In the genomic region with DNA sequence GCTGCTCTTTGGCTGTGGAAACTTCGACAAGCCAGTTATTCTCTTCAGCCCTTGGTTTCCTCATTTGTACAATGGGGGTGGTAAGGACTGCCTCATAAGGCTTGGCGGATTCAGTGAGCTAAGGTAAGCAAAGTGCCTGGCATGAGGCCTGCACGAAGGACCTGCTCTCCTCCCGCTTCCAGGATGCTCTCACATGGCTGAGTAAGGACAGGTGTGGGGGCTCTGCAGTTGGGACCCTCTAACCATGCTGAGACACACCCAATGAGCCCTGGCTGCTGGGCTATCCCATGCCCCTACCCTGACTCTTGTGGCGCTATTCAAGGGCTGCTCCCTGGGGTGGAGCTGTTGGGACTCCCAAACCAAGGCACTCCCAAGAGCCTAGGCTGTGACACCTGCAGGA, we compare ENCODE assay signal across 6 cellular contexts. TPM values are rescaled to one million over a fixed set of nuclear protein-coding genes. Genes with fewer than 3 reads are reported as not detected.
"Had no signal": no experiment of that assay in that cellular context is flagged by ENCODE, and none has a peak within 500 bp of the region (broad histone marks: within the 10 kb centered on the region; RNA-seq: fewer than 3 reads in every experiment).

No MANE protein-coding gene starts in this region.

RNA-seq across cellular contexts. Expression of a gene that starts 8.8 kb away (rescaled TPM):
- total RNA-seq: K562, Peyer's patch, SJCRH30 had no signal
- polyA plus RNA-seq: K562 had no signal

RNA-seq across cellular contexts. Expression of a gene that starts 16.4 kb away (rescaled TPM):
- total RNA-seq: K562, M059J, PC-3, Peyer's patch, SK-MEL-5 had no signal
- polyA plus RNA-seq: K562 had no signal
